In the genomic region with DNA sequence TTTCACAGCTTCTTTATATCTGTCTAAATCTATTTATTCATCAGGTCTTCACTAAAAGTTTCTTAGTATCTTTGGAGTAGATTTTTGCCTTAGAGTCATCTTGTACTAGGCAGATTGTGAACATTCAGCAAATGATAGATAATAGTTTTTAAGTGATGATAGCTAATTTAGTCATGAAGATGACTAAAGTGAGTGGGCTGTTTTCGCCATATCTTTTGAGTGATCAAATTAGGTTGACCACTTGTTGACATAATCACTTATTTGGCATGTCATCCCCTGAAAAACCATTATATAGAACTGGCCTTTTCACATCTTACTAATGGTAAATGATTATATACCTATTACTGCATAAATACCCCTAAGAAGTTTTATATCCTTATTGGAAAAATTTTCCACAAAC, we compare ENCODE assay signal across 28 cellular contexts.
"Had no signal": no experiment of that assay in that cellular context is flagged by ENCODE, and none has a peak within 500 bp of the region (broad histone marks: within the 10 kb centered on the region; RNA-seq: fewer than 3 reads in every experiment).

No MANE protein-coding gene starts in this region.

- ATAC-seq: naive thymus-derived CD4-positive, alpha-beta T cell; natural killer cell; psoas muscle; right cardiac atrium; right lobe of liver; stimulated activated memory B cell treated with anti-CD40 and anti-IgM and Interleukin-4, amounts not matched to agents 10 μg/mL and 1 μg/mL and 100 μg/mL, for 72 hours had no signal

- H3K4me1 ChIP-seq: neural progenitor cell, parathyroid adenoma, psoas muscle, right lobe of liver, sigmoid colon, spleen, stomach, thyroid gland, tibial nerve, upper lobe of left lung, uterus had no signal

- H3K4me3 ChIP-seq: neural progenitor cell, ovary, psoas muscle, right lobe of liver, sigmoid colon, skin epidermis, smooth muscle cell, spleen, stomach, thoracic aorta, thyroid gland, tibial nerve, upper lobe of left lung, uterus had no signal

- H3K27ac ChIP-seq: neural progenitor cell, ovary, parathyroid adenoma, psoas muscle, right lobe of liver, sigmoid colon, skin epidermis, spleen, stomach, thoracic aorta, thyroid gland, tibial nerve, upper lobe of left lung, uterus had no signal

- H3K9me3 ChIP-seq: ovary, psoas muscle, right lobe of liver, thoracic aorta, thyroid gland, upper lobe of left lung, uterus had no signal

- H3K36me3 ChIP-seq: neural progenitor cell, ovary, right lobe of liver, sigmoid colon, spleen, stomach, thoracic aorta, thyroid gland, tibial nerve, upper lobe of left lung, uterus had no signal

- H3K27me3 ChIP-seq: neural progenitor cell, ovary, right lobe of liver, sigmoid colon, spleen, stomach, thyroid gland, tibial nerve, upper lobe of left lung, uterus had no signal

- DNase-seq: naive thymus-derived CD4-positive, alpha-beta T cell; natural killer cell; occipital lobe; ovary; posterior cingulate gyrus; psoas muscle; right cardiac atrium; right lobe of liver; sigmoid colon; spleen; stimulated activated CD4-positive, alpha-beta T cell treated with anti-CD3 and anti-CD28 coated beads, Interleukin-12 subunit alpha, Interleukin-12 subunit beta, amount 100 ng/mL, for 4 hours; stimulated activated CD4-positive, alpha-beta T cell treated with anti-CD3 and anti-CD28 coated beads, Interleukin-1b, Interleukin-23, amount 100 ng/mL, for 48 hours; stimulated activated CD4-positive, alpha-beta T cell treated with anti-CD3 and anti-CD28 coated beads, Interleukin-4, amount 100 ng/mL, for 1 hour; stimulated activated CD4-positive, alpha-beta T cell treated with anti-CD3 and anti-CD28 coated beads, Interleukin-4, amount 100 ng/mL, for 4 hours; stimulated activated CD8-positive, alpha-beta memory T cell treated with anti-CD3 and anti-CD28 coated beads, Interleukin-4, amount 100 ng/mL, for 48 hours; stimulated activated naive CD4-positive, alpha-beta T cell treated with Interleukin-2 at 50 U/mL for 16 hours; stomach; thyroid gland; trophoblast cell; upper lobe of left lung; uterus had no signal
